In the genomic region with DNA sequence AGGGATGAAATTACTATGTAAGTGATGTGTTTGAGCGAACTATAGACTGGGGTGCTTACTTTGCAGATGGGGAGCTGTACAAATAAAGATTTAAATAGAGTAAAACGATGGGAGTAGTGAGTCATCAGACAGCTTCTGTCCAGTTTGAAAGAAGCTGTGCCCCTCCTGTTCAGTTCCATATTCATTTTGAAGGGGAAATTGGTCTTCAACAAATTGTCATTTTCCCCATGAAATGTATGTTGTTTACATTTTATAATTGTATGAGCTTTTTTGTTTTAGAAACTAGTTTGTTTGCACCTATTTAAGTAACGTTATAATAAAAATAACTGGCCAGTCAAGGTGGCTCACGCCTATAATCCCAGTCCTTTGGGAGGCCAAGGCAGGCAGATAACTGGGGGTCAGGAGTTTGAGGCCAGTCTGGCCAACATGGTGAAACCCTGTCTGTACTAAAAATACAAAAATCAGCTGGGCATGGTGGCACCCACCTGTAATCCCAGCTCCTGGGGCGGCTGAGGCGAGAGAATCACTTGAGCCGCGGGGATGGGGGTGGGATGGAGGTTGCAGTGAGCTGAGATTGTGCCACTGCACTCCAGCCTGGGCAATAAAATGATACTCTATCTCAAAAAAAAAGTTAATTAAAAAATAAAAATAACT, we compare ENCODE assay signal across 17 cellular contexts. TPM values are rescaled to one million over a fixed set of nuclear protein-coding genes. Genes with fewer than 3 reads are reported as not detected.
DNase-seq lines count a peak whose midpoint lies in the region; ATAC-seq and TF ChIP-seq lines count a peak whose summit lies in the region.
"Had no signal": no experiment of that assay in that cellular context is flagged by ENCODE, and none has a peak within 500 bp of the region (broad histone marks: within the 10 kb centered on the region; RNA-seq: fewer than 3 reads in every experiment).

No MANE protein-coding gene starts in this region.

- no peak overlapping the region for H2AFZ ChIP-seq in MM.1S (ENCODE audit: low read length)

- H3K9me3 ChIP-seq in MM.1S (replicated peaks; ENCODE audit: insufficient read depth, low read length) (no peaks in the 10 kb centered on the region), adrenal gland (replicated peaks in 1 of 3) (no peaks in the 10 kb centered on the region), psoas muscle (no peaks in the 10 kb centered on the region), ovary (no peaks in the 10 kb centered on the region)
- H3K9me3 ChIP-seq: gastroesophageal sphincter had no signal

- H3K27ac ChIP-seq in MM.1S (ENCODE audit: low read length) (peak overlapping the region; percentile 87; the same call in 1 of the 2 replicates), adrenal gland (peak overlapping the region; percentile 47 to 89 (median 82)), psoas muscle (peak overlapping the region; percentile 84), ovary (peak overlapping the region in 1 of 2 donors; percentile 41)
- H3K27ac ChIP-seq: C4-2B had no signal

- intact Hi-C loops in adrenal gland (cut with DNase I) (no loop called here), psoas muscle (cut with DNase I) (no loop called here), ovary (cut with DNase I) (no loop called here)

- H3K9me2 ChIP-seq in MM.1S (replicated peaks; ENCODE audit: insufficient read depth, low read length): no peaks in the 10 kb centered on the region

- H3F3A ChIP-seq in MM.1S (ENCODE audit: insufficient read depth, low read length): peaks cover 57% of the 10 kb centered on the region

- H3K4me2 ChIP-seq in MM.1S (ENCODE audit: low read depth, low read length): peak overlapping the region; percentile 37

- H4K20me1 ChIP-seq in MM.1S (ENCODE audit: insufficient read depth, low read length): peaks cover 28% of the 10 kb centered on the region; the same call in 1 of the 2 replicates

- peak overlapping the region; percentile 3; the same call in 1 of the 2 replicates for H3K9ac ChIP-seq in MM.1S (ENCODE audit: low read length)

- DNase-seq in DMS153 (lab: John Stamatoyannopoulos, UW): peak; percentile 91
- DNase-seq in MM.1S: no peak
- peak in 1 of 7 donors; percentile 51 for DNase-seq in adrenal gland
- DNase-seq in psoas muscle: no peak
- DNase-seq in iPS-NIHi11 (ENCODE audit: low spot score): no peak
- no peak for DNase-seq in HT-29 (ENCODE audit: low spot score)
- DNase-seq in ovary: no peak
- DNase-seq in UCSD-AML1 (lab: John Stamatoyannopoulos, UW; ENCODE audit: unreplicated experiment): no peak
- DNase-seq: activated CD4-positive, alpha-beta T cell treated with anti-CD3 and anti-CD28 coated beads, Interleukin-2, amount 50 U/mL, for 4 hours; effector memory CD8-positive, alpha-beta T cell; naive B cell; NCI-H2029; right cardiac atrium; T-helper 9 cell had no signal

- H3K4me3 ChIP-seq in MM.1S (ENCODE audit: low read length): no peak overlapping the region
- H3K4me3 ChIP-seq in adrenal gland: no peak overlapping the region
- H3K4me3 ChIP-seq in psoas muscle: peak overlapping the region; percentile 17
- H3K4me3 ChIP-seq in ovary: no peak overlapping the region
- H3K4me3 ChIP-seq: gastroesophageal sphincter had no signal

- peaks cover 100% of the 10 kb centered on the region for H3K79me2 ChIP-seq in MM.1S (ENCODE audit: low read length)

- peak in 2 of 4 donors; percentile 8 to 11 for ATAC-seq in psoas muscle
- ATAC-seq: activated T-helper 17 cell treated with anti-CD3 and anti-CD28 coated beads, Interleukin-2, amount 50 U/mL, for 72 hours; effector memory CD8-positive, alpha-beta T cell; gastroesophageal sphincter; right cardiac atrium had no signal

- TF ChIP-seq EP300 in ovary (IDR thresholded peaks at IDR 0.05): no peak

- H3K36me3 ChIP-seq in MM.1S (replicated peaks; ENCODE audit: insufficient read depth, low read length): peaks cover 6% of the 10 kb centered on the region; the same call in 1 of the 2 replicates
- H3K36me3 ChIP-seq in adrenal gland (replicated peaks in 1 of 2): peaks cover 0 to 6% of the 10 kb centered on the region in 2 donors
- H3K36me3 ChIP-seq in psoas muscle (ENCODE audit: insufficient read depth in 1 of 2, low read depth in 1 of 2): no peaks in the 10 kb centered on the region
- H3K36me3 ChIP-seq in ovary: no peaks in the 10 kb centered on the region

- 46 to 57% (median 52%) methylated on average over 8 of the region's 8 CpGs for WGBS in adrenal gland, 4 donors
- WGBS in psoas muscle, 3 donors: 25 to 40% (median 27%) methylated on average over 8 of the region's 8 CpGs
- WGBS in ovary, 3 donors: 21 to 54% (median 33%) methylated on average over 8 of the region's 8 CpGs

- no peak for TF ChIP-seq CTCF in MM.1S (IDR thresholded peaks at IDR 0.05; ENCODE audit: low read length)
- TF ChIP-seq CTCF in adrenal gland (IDR thresholded peaks at IDR 0.05): no peak
- no peak for TF ChIP-seq CTCF in psoas muscle (IDR thresholded peaks at IDR 0.05)
- no peak for TF ChIP-seq CTCF in ovary (IDR thresholded peaks at IDR 0.05)

- H3K4me1 ChIP-seq in MM.1S (ENCODE audit: low read length): peaks cover 76% of the 10 kb centered on the region
- H3K4me1 ChIP-seq in adrenal gland (replicated peaks in 1 of 2): peaks cover 65 to 76% of the 10 kb centered on the region in 2 donors
- H3K4me1 ChIP-seq in psoas muscle: peaks cover 90% of the 10 kb centered on the region
- peaks cover 30% of the 10 kb centered on the region for H3K4me1 ChIP-seq in ovary (ENCODE audit: insufficient read depth)

- H3K27me3 ChIP-seq in MM.1S (replicated peaks; ENCODE audit: insufficient read depth, low read length) (no peaks in the 10 kb centered on the region), adrenal gland (no peaks in the 10 kb centered on the region), psoas muscle (ENCODE audit: insufficient read depth in 3 of 3, low read length in 2 of 3) (no peaks in the 10 kb centered on the region), ovary (no peaks in the 10 kb centered on the region)
- H3K27me3 ChIP-seq: gastroesophageal sphincter had no signal

- no peak for TF ChIP-seq POLR2A in adrenal gland (IDR thresholded peaks at IDR 0.05)
- TF ChIP-seq POLR2A in ovary (IDR thresholded peaks at IDR 0.05): no peak

RNA-seq across cellular contexts. Expression of a gene that starts 20.2 kb away (rescaled TPM):
- total RNA-seq in adrenal gland (100 to 1,000 TPM; 130 to 255 (median 199) TPM), psoas muscle (10 to 100 TPM; 68.7 to 98.9 (median 73.0) TPM), ovary (10 to 100 TPM; 29.1 to 70.4 (median 53.7) TPM)
- polyA plus RNA-seq in adrenal gland (100 to 1,000 TPM in 2 of 3 donors, 10 to 100 TPM in 1; 61.8 to 125 (median 119) TPM), psoas muscle (10 to 100 TPM; 38.6 to 84.2 (median 43.2) TPM), ovary (10 to 100 TPM; 32.7 to 78.7 TPM)
- 13.9 and 16.1 TPM in 2 replicates for total RNA-seq in HT-29 (2014; rRNA removed; shearing (Covaris generic))
